Comparison of ENCODE assay signal across 10 cellular contexts in the genomic region with DNA sequence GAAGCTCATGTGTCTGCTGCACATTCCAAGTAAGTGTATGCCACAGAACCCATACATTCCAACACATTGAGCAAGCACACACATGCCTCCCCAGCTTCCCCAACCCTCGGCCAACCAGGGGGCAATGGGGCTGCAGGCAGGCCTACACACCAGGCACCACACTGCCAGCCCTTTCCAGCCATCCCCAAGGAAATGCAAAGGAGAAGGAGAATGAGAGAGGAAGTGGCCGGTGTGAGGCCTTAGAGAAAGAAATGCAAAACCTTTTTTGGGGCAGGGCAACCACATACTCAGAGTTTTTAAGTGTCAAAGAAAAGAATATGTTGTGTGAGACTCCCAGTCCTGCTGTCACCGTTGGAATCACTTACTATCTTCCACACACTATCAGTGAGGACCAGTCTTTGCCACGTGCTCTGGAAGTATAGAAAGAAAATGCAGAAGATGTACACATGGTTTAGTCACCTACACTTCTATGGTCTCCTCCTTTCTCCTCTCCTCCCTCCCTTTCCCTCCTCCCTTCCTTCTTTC. TPM values are rescaled to one million over a fixed set of nuclear protein-coding genes. Genes with fewer than 3 reads are reported as not detected.
DNase-seq lines count a peak whose midpoint lies in the region; TF ChIP-seq lines count a peak whose summit lies in the region.
"Had no signal": no experiment of that assay in that cellular context is flagged by ENCODE, and none has a peak within 500 bp of the region (broad histone marks: within the 10 kb centered on the region; RNA-seq: fewer than 3 reads in every experiment).

No MANE protein-coding gene starts in this region.

- H3K4me1 ChIP-seq in HUES48 (ENCODE audit: control insufficient read depth, insufficient read depth, low read length) (peaks cover 88% of the 10 kb centered on the region), adipocyte (ENCODE audit: control insufficient read depth, insufficient read depth, low read length) (peaks cover 44% of the 10 kb centered on the region)
- H3K4me1 ChIP-seq: BLaER1 had no signal

- H3K9me3 ChIP-seq in HUES48 (ENCODE audit: control insufficient read depth, insufficient read depth, low read length), result no peaks in the 10 kb centered on the region
- H3K9me3 ChIP-seq in adipocyte (ENCODE audit: control insufficient read depth, low read length), result no peaks in the 10 kb centered on the region
- H3K9me3 ChIP-seq: BLaER1 had no signal

- DNase-seq in AG10803 (ENCODE audit: low read depth) (peak; percentile 83), adipocyte (ENCODE audit: low read depth) (peak; percentile 83), iPS DF 19.7 (ENCODE audit: low read depth, low spot score) (peak; percentile 61), dermis blood vessel endothelial cell (no peak), T-helper 1 cell (no peak), foreskin melanocyte (no peak)
- DNase-seq in stimulated activated CD4-positive, alpha-beta T cell treated with anti-CD3 and anti-CD28 coated beads, Interleukin-1b, Interleukin-23, amount 100 ng/mL, for 48 hours, result no peak
- DNase-seq: NCI-H1694 treated with DMSO at 0.1 percent for 48 hours had no signal

- peak overlapping the region; percentile 86 for H3K27ac ChIP-seq in HUES48 (ENCODE audit: low read depth, low read length)
- H3K27ac ChIP-seq: BLaER1 had no signal

- H3K9ac ChIP-seq in HUES48 (ENCODE audit: low read depth, low read length) (peak overlapping the region; percentile 12), adipocyte (ENCODE audit: low read length) (no peak overlapping the region)
- H3K9ac ChIP-seq: BLaER1 had no signal

- no peak overlapping the region for H3K4me3 ChIP-seq in AG10803 (ENCODE audit: low read length)
- peak overlapping the region; percentile 35 for H3K4me3 ChIP-seq in HUES48 (ENCODE audit: low read depth, low read length)
- H3K4me3 ChIP-seq in adipocyte (ENCODE audit: low read length), result no peak overlapping the region
- H3K4me3 ChIP-seq: BLaER1 had no signal

- no peaks in the 10 kb centered on the region for H3K27me3 ChIP-seq in HUES48 (ENCODE audit: control insufficient read depth, insufficient read depth, low read length)
- H3K27me3 ChIP-seq in adipocyte (replicated peaks; ENCODE audit: control insufficient read depth, insufficient read depth, low read length), result no peaks in the 10 kb centered on the region

- no peaks in the 10 kb centered on the region for H3K36me3 ChIP-seq in HUES48 (ENCODE audit: control insufficient read depth, insufficient read depth, low read length)
- H3K36me3 ChIP-seq in adipocyte (ENCODE audit: control insufficient read depth, insufficient read depth, low read length, severe bottlenecking), result no peaks in the 10 kb centered on the region
- H3K36me3 ChIP-seq: BLaER1 had no signal

- TF ChIP-seq CTCF in AG10803 (conservative IDR thresholded peaks at IDR 0.05; ENCODE audit: low read length), result no peak

RNA-seq across cellular contexts. Expression of gene IGF2BP2, which starts 11.1 kb away (rescaled TPM):
- total RNA-seq in dermis blood vessel endothelial cell, result 30.0 and 61.2 TPM in 2 replicates

Comparison
In these comparisons a context has a peak if more than half of its experiments do, and no peak if none do; other contexts are left out.
1. DNase-seq: peak in AG10803 (single experiment), adipocyte (single experiment) and iPS DF 19.7 (single experiment); none in stimulated activated CD4-positive, alpha-beta T cell treated with anti-CD3 and anti-CD28 coated beads, Interleukin-1b, Interleukin-23, amount 100 ng/mL, for 48 hours (single experiment), dermis blood vessel endothelial cell (single experiment), T-helper 1 cell (0 of 5) and foreskin melanocyte (single experiment).